26 cellular contexts compared by ENCODE assay signal in the genomic region with DNA sequence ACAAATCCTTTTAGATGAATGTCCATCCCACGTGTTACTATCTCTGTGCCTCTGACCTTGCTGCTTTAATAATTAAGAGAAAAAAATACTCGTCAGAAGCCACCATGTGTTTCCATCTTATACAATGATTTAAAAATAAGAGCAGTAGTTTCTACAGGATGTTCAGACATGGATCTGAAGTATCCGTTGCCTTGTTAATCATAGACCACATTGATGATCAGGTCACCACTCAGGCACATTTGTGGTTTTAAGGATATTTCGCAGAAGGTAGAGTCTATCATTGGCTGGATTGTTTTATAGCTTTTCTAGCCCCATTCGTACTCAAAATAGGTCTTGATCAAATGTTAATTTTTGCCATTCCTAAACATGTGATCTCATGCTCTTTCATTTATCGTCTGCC.
"Had no signal": no experiment of that assay in that cellular context is flagged by ENCODE, and none has a peak within 500 bp of the region (broad histone marks: within the 10 kb centered on the region; RNA-seq: fewer than 3 reads in every experiment).

No MANE protein-coding gene starts in this region.

- H3K27me3 Mint-ChIP-seq: naive B cell; natural killer cell treated with Interleukin-12 subunit alpha and Interleukin-12 subunit beta and Interleukin-15 and Interleukin-18, amount 100 ng/mL, for 72 hours; stimulated activated naive B cell treated with anti-CD40 and anti-IgM and Interleukin-4, amounts not matched to agents 10 μg/mL and 1 μg/mL and 100 μg/mL, for 72 hours had no signal

- H3K4me3 ChIP-seq: left ventricle myocardium inferior, lung, ovary, prostate gland, skin epidermis, stomach, testis, thyroid gland, transverse colon, upper lobe of left lung had no signal

- H3K36me3 Mint-ChIP-seq: immature natural killer cell; mesothelial cell of epicardium; naive B cell; natural killer cell treated with Interleukin-12 subunit alpha and Interleukin-12 subunit beta and Interleukin-15 and Interleukin-18, amount 100 ng/mL, for 72 hours; stimulated activated naive B cell treated with anti-CD40 and anti-IgM and Interleukin-4, amounts not matched to agents 10 μg/mL and 1 μg/mL and 100 μg/mL, for 72 hours had no signal

- H3K4me3 Mint-ChIP-seq: immature natural killer cell; mesothelial cell of epicardium; naive B cell; natural killer cell treated with Interleukin-12 subunit alpha and Interleukin-12 subunit beta and Interleukin-15 and Interleukin-18, amount 100 ng/mL, for 72 hours; stimulated activated naive B cell treated with anti-CD40 and anti-IgM and Interleukin-4, amounts not matched to agents 10 μg/mL and 1 μg/mL and 100 μg/mL, for 72 hours had no signal

- H3K27ac Mint-ChIP-seq: immature natural killer cell; mesothelial cell of epicardium; naive B cell; natural killer cell treated with Interleukin-12 subunit alpha and Interleukin-12 subunit beta and Interleukin-15 and Interleukin-18, amount 100 ng/mL, for 72 hours; stimulated activated naive B cell treated with anti-CD40 and anti-IgM and Interleukin-4, amounts not matched to agents 10 μg/mL and 1 μg/mL and 100 μg/mL, for 72 hours had no signal

- H3K9me3 Mint-ChIP-seq: mesothelial cell of epicardium had no signal

- H3K27me3 ChIP-seq: ovary, stomach, testis, thyroid gland, transverse colon, upper lobe of left lung had no signal

- H3K4me1 ChIP-seq: left ventricle myocardium inferior, prostate gland, stomach, testis, thyroid gland, transverse colon, upper lobe of left lung had no signal

- H3K36me3 ChIP-seq: left ventricle myocardium inferior, ovary, prostate gland, stomach, thyroid gland, transverse colon, upper lobe of left lung had no signal

- H3K27ac ChIP-seq: left ventricle myocardium inferior, ovary, prostate gland, stomach, testis, thyroid gland, transverse colon, upper lobe of left lung had no signal

- H3K9me3 ChIP-seq: left ventricle myocardium inferior, ovary, prostate gland, stomach, testis, thyroid gland, transverse colon, upper lobe of left lung had no signal

- DNase-seq: hippocampal formation; immature natural killer cell; islet precursor cell; left ventricle myocardium inferior; mesendoderm; naive B cell; ovary; retina; right cardiac atrium; stimulated activated CD4-positive, alpha-beta T cell treated with anti-CD3 and anti-CD28 coated beads, Interleukin-12 subunit alpha, Interleukin-12 subunit beta, amount 100 ng/mL, for 4 hours; stimulated activated CD4-positive, alpha-beta T cell treated with anti-CD3 and anti-CD28 coated beads, Interleukin-15, amount 100 ng/mL, for 24 hours; stimulated activated CD4-positive, alpha-beta T cell treated with anti-CD3 and anti-CD28 coated beads, Interleukin-2, amount 100 ng/mL, for 24 hours; stimulated activated CD4-positive, alpha-beta T cell treated with anti-CD3 and anti-CD28 coated beads, Interleukin-4, amount 100 ng/mL, for 1 hour; stimulated activated naive B cell treated with anti-CD40 and anti-IgM and Interleukin-4, amounts not matched to agents 10 μg/mL and 1 μg/mL and 100 μg/mL, for 72 hours; stimulated activated naive CD8-positive, alpha-beta T cell treated with anti-CD3 and anti-CD28 coated beads, Interleukin-15, Interleukin-2, amounts not matched to agents 100 U/mL and 50 U/mL, for 24 hours; stomach; testis; thyroid gland; transverse colon; upper lobe of left lung had no signal

- ATAC-seq: natural killer cell treated with Interleukin-12 subunit alpha and Interleukin-12 subunit beta and Interleukin-15 and Interleukin-18, amount 100 ng/mL, for 72 hours; right cardiac atrium; sciatic nerve; stimulated activated naive B cell treated with anti-CD40 and anti-IgM and Interleukin-4, amounts not matched to agents 10 μg/mL and 1 μg/mL and 100 μg/mL, for 72 hours; stimulated activated naive CD8-positive, alpha-beta T cell treated with anti-CD3 and anti-CD28 coated beads, Interleukin-15, Interleukin-2, amounts not matched to agents 100 U/mL and 50 U/mL, for 24 hours had no signal

- H3K4me1 Mint-ChIP-seq: immature natural killer cell; mesothelial cell of epicardium; naive B cell; stimulated activated naive B cell treated with anti-CD40 and anti-IgM and Interleukin-4, amounts not matched to agents 10 μg/mL and 1 μg/mL and 100 μg/mL, for 72 hours had no signal
